In genomic region chr10:23581906-23582305, GRCh38 we compare ENCODE assay signal across 8 cellular contexts.
"Had no signal": no experiment of that assay in that cellular context is flagged by ENCODE, and none has a peak within 500 bp of the region (broad histone marks: within the 10 kb centered on the region; RNA-seq: fewer than 3 reads in every experiment).

No MANE protein-coding gene starts in this region.

- H3K4me3 ChIP-seq: GM23248, HAP-1 had no signal

- H3K9me3 Mint-ChIP-seq: HFFc6 had no signal

- FAIRE-seq: HepG2 had no signal

- H3K36me3 Mint-ChIP-seq: IgD-negative memory B cell had no signal

- H3K4me3 Mint-ChIP-seq: HFFc6, IgD-negative memory B cell had no signal

- H3K27ac Mint-ChIP-seq: HFFc6, IgD-negative memory B cell had no signal

- DNase-seq: GM23248, GOT3, H7, HFFc6 had no signal

- ATAC-seq: HCT116, HepG2 had no signal
